1 cellular context compared by ENCODE assay signal in genomic region chr2:195480121-195480520, GRCh38.
TF ChIP-seq lines count a peak whose summit lies in the region.

No MANE protein-coding gene starts in this region.

TF ChIP-seq in GM23338, 12 proteins besides CTCF, POLR2A, EP300 and RAD21 (continued from another document):
- TF ChIP-seq, protein P1, sequence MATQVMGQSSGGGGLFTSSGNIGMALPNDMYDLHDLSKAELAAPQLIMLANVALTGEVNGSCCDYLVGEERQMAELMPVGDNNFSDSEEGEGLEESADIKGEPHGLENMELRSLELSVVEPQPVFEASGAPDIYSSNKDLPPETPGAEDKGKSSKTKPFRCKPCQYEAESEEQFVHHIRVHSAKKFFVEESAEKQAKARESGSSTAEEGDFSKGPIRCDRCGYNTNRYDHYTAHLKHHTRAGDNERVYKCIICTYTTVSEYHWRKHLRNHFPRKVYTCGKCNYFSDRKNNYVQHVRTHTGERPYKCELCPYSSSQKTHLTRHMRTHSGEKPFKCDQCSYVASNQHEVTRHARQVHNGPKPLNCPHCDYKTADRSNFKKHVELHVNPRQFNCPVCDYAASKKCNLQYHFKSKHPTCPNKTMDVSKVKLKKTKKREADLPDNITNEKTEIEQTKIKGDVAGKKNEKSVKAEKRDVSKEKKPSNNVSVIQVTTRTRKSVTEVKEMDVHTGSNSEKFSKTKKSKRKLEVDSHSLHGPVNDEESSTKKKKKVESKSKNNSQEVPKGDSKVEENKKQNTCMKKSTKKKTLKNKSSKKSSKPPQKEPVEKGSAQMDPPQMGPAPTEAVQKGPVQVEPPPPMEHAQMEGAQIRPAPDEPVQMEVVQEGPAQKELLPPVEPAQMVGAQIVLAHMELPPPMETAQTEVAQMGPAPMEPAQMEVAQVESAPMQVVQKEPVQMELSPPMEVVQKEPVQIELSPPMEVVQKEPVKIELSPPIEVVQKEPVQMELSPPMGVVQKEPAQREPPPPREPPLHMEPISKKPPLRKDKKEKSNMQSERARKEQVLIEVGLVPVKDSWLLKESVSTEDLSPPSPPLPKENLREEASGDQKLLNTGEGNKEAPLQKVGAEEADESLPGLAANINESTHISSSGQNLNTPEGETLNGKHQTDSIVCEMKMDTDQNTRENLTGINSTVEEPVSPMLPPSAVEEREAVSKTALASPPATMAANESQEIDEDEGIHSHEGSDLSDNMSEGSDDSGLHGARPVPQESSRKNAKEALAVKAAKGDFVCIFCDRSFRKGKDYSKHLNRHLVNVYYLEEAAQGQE (IDR thresholded peaks at IDR 0.05; ENCODE audit: unreplicated experiment) = no peak
